ENCODE assay signal across 29 cellular contexts in the genomic region with DNA sequence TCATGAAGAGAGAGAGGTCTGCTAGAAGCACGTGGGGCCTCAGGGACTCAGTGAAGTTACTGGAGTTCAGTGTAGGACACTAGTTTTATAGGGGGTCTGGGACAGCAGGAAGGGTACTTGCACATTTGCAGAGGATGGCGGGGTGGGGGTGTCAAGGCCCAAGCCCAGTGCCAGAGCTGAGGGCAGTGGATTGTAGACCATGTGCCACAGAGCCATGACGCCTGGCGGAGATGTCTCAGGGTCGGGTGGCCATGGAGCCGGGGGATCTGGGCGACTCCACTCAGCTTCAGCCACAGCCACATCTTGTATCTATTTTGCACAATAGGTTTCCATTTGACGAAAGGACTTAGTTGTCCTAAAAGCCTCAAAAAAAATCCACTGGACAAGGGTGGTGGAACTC. TPM values are rescaled to one million over a fixed set of nuclear protein-coding genes. Genes with fewer than 3 reads are reported as not detected.
"Had no signal": no experiment of that assay in that cellular context is flagged by ENCODE, and none has a peak within 500 bp of the region (broad histone marks: within the 10 kb centered on the region; RNA-seq: fewer than 3 reads in every experiment).

No MANE protein-coding gene starts in this region.

- H3K27ac Mint-ChIP-seq: activated CD4-positive, alpha-beta memory T cell treated with anti-CD3 and anti-CD28 coated beads for 36 hours; activated CD4-positive, alpha-beta T cell treated with anti-CD3 and anti-CD28 coated beads for 36 hours; activated CD4-positive, alpha-beta T cell treated with anti-CD3 and anti-CD28 coated beads, Interleukin-2, amount 10 ng/mL, durations not matched to agents 24 days and 14 days; activated CD8-positive, alpha-beta T cell treated with anti-CD3 and anti-CD28 coated beads, Interleukin-2, amount 10 ng/mL, durations not matched to agents 7 days and 5 days; activated naive CD8-positive, alpha-beta T cell treated with anti-CD3 and anti-CD28 coated beads for 36 hours; activated naive CD8-positive, alpha-beta T cell treated with anti-CD3 and anti-CD28 coated beads, Interleukin-2, amount 50 U/mL, for 24 hours; activated T-helper 17 cell treated with anti-CD3 and anti-CD28 coated beads, Interleukin-2, amount 50 U/mL, for 72 hours had no signal

- H3K4me3 ChIP-seq: adrenal gland, body of pancreas, colonic mucosa, gastrocnemius medialis, heart left ventricle had no signal

- ATAC-seq: activated CD4-positive, alpha-beta T cell treated with anti-CD3 and anti-CD28 coated beads for 36 hours; activated CD8-positive, alpha-beta T cell treated with anti-CD3 and anti-CD28 coated beads, Interleukin-2, amount 10 ng/mL, durations not matched to agents 7 days and 5 days; activated naive CD8-positive, alpha-beta T cell treated with anti-CD3 and anti-CD28 coated beads, Interleukin-2, amount 50 U/mL, for 24 hours; activated T-cell treated with anti-CD3 and anti-CD28 coated beads, Interleukin-2, amount 50 U/mL, for 4 hours; activated T-helper 17 cell treated with anti-CD3 and anti-CD28 coated beads, Interleukin-2, amount 50 U/mL, for 72 hours; body of pancreas; esophagus mucosa; foreskin keratinocyte; gastrocnemius medialis; heart left ventricle had no signal

- H3K9me3 ChIP-seq: adrenal gland, body of pancreas, colonic mucosa, gastrocnemius medialis, heart left ventricle had no signal

- H3K4me1 ChIP-seq: adrenal gland, body of pancreas, colonic mucosa, foreskin keratinocyte, gastrocnemius medialis, heart left ventricle had no signal

- H3K36me3 Mint-ChIP-seq: activated CD4-positive, alpha-beta memory T cell treated with anti-CD3 and anti-CD28 coated beads for 36 hours; activated naive CD8-positive, alpha-beta T cell treated with anti-CD3 and anti-CD28 coated beads for 36 hours had no signal

- H3K36me3 ChIP-seq: adrenal gland, colonic mucosa, gastrocnemius medialis, heart left ventricle had no signal

- H3K4me3 Mint-ChIP-seq: activated CD4-positive, alpha-beta memory T cell treated with anti-CD3 and anti-CD28 coated beads for 36 hours; activated CD4-positive, alpha-beta T cell treated with anti-CD3 and anti-CD28 coated beads for 36 hours; activated CD4-positive, alpha-beta T cell treated with anti-CD3 and anti-CD28 coated beads, Interleukin-2, amount 10 ng/mL, durations not matched to agents 24 days and 14 days; activated CD8-positive, alpha-beta T cell treated with anti-CD3 and anti-CD28 coated beads, Interleukin-2, amount 10 ng/mL, durations not matched to agents 7 days and 5 days; activated naive CD8-positive, alpha-beta T cell treated with anti-CD3 and anti-CD28 coated beads for 36 hours; activated naive CD8-positive, alpha-beta T cell treated with anti-CD3 and anti-CD28 coated beads, Interleukin-2, amount 50 U/mL, for 24 hours; activated T-cell treated with anti-CD3 and anti-CD28 coated beads, Interleukin-2, amount 50 U/mL, for 4 hours; activated T-helper 17 cell treated with anti-CD3 and anti-CD28 coated beads, Interleukin-2, amount 50 U/mL, for 72 hours; endodermal cell had no signal

- H3K27me3 ChIP-seq: adrenal gland, body of pancreas, colonic mucosa, foreskin keratinocyte, gastrocnemius medialis, heart left ventricle had no signal

- H3K9me3 Mint-ChIP-seq: activated CD4-positive, alpha-beta memory T cell treated with anti-CD3 and anti-CD28 coated beads for 36 hours; activated naive CD8-positive, alpha-beta T cell treated with anti-CD3 and anti-CD28 coated beads for 36 hours; activated naive CD8-positive, alpha-beta T cell treated with anti-CD3 and anti-CD28 coated beads, Interleukin-2, amount 50 U/mL, for 24 hours; activated T-cell treated with anti-CD3 and anti-CD28 coated beads, Interleukin-2, amount 50 U/mL, for 4 hours; activated T-helper 17 cell treated with anti-CD3 and anti-CD28 coated beads, Interleukin-2, amount 50 U/mL, for 72 hours; endodermal cell had no signal

- H3K27ac ChIP-seq: adrenal gland, body of pancreas, colonic mucosa, foreskin keratinocyte, gastrocnemius medialis, heart left ventricle had no signal

- H3K27me3 Mint-ChIP-seq: activated CD4-positive, alpha-beta memory T cell treated with anti-CD3 and anti-CD28 coated beads for 36 hours; activated CD4-positive, alpha-beta T cell treated with anti-CD3 and anti-CD28 coated beads for 36 hours; activated naive CD8-positive, alpha-beta T cell treated with anti-CD3 and anti-CD28 coated beads for 36 hours; activated naive CD8-positive, alpha-beta T cell treated with anti-CD3 and anti-CD28 coated beads, Interleukin-2, amount 50 U/mL, for 24 hours; activated T-helper 17 cell treated with anti-CD3 and anti-CD28 coated beads, Interleukin-2, amount 50 U/mL, for 72 hours had no signal

- DNase-seq: activated CD4-positive, alpha-beta memory T cell treated with anti-CD3 and anti-CD28 coated beads for 36 hours; activated CD4-positive, alpha-beta T cell treated with anti-CD3 and anti-CD28 coated beads for 36 hours; activated CD4-positive, alpha-beta T cell treated with anti-CD3 and anti-CD28 coated beads, Interleukin-2, amount 10 ng/mL, durations not matched to agents 24 days and 14 days; activated CD4-positive, CD25-positive, alpha-beta regulatory T cell; activated CD4-positive, CD25-positive, alpha-beta regulatory T cell treated with anti-CD3 and anti-CD28 coated beads, Interleukin-2, amount 50 U/mL, for 72 hours; activated CD8-positive, alpha-beta T cell treated with anti-CD3 and anti-CD28 coated beads, Interleukin-2, amount 10 ng/mL, durations not matched to agents 7 days and 5 days; activated gamma-delta T cell; activated naive CD4-positive, alpha-beta T cell; activated naive CD4-positive, alpha-beta T cell treated with anti-CD3 and anti-CD28 coated beads, Interleukin-2, amount 50 U/mL, for 16 hours; activated naive CD8-positive, alpha-beta T cell treated with anti-CD3 and anti-CD28 coated beads for 36 hours; activated naive CD8-positive, alpha-beta T cell treated with anti-CD3 and anti-CD28 coated beads, Interleukin-2, amount 50 U/mL, for 24 hours; activated T-cell treated with anti-CD3 and anti-CD28 coated beads, Interleukin-2, amount 50 U/mL, for 4 hours; adrenal gland; amygdala; aorta; body of pancreas; caudate nucleus; cerebellar nuclear complex; colonic mucosa; effector CD8-positive, alpha-beta T cell; endodermal cell; foreskin keratinocyte; gastrocnemius medialis; glutamatergic neuron; heart left ventricle; T-helper 2 cell had no signal

RNA-seq across cellular contexts. Expression of gene RGMA, which starts 50.4 kb away (rescaled TPM):
- total RNA-seq: activated CD8-positive, alpha-beta T cell treated with anti-CD3 and anti-CD28 coated beads, Interleukin-2, amount 10 ng/mL, durations not matched to agents 7 days and 5 days; T-helper 1 cell treated with Interleukin-12 subunit alpha and Interleukin-12 subunit beta and Interleukin-4 antibody, amounts not matched to agents 30 ng/mL and 1 ng/mL, for 36 hours had no signal
